In genomic region chr22:38700789-38701628, GRCh38 we compare ENCODE assay signal across 1 cellular context.
A peak's percentile ranks its signal among the peaks of the same experiment; 100 is the strongest.
TF ChIP-seq lines count a peak whose summit lies in the region.

Gene JOSD1 (minus strand): TSS chr22:38700943. CDS start chr22:38699987, 956 bp downstream.

TF ChIP-seq in HepG2, 621 proteins besides CTCF, POLR2A, EP300 and RAD21 (continued from another document):
- TF ChIP-seq HNRNPLL (IDR thresholded peaks at IDR 0.05; ENCODE audit: low read depth, low read length, poor library complexity, severe bottlenecking) (peak; percentile 57), PHF5A (CRISPR knock-in tag; IDR thresholded peaks at IDR 0.05; ENCODE audit: low read depth, unreplicated experiment) (no peak), ZBTB37 (CRISPR knock-in tag; IDR thresholded peaks at IDR 0.05) (no peak), ZNF530 (CRISPR knock-in tag; IDR thresholded peaks at IDR 0.05; ENCODE audit: low read depth) (no peak), HMGXB3 (CRISPR knock-in tag; IDR thresholded peaks at IDR 0.05; ENCODE audit: borderline replicate concordance) (no peak), PRDM4 (CRISPR knock-in tag; IDR thresholded peaks at IDR 0.05; ENCODE audit: borderline replicate concordance) (no peak), ETS1 (CRISPR knock-in tag; IDR thresholded peaks at IDR 0.05) (no peak), ZNF776 (CRISPR knock-in tag; IDR thresholded peaks at IDR 0.05) (peak; percentile 80; the same call in 1 of the 2 replicates), LBX2 (CRISPR knock-in tag; IDR thresholded peaks at IDR 0.05; ENCODE audit: borderline replicate concordance) (no peak; the same call in 1 of the 2 replicates), ZNF253 (CRISPR knock-in tag; IDR thresholded peaks at IDR 0.05; ENCODE audit: borderline replicate concordance) (no peak; the same call in 1 of the 2 replicates), TFDP2 (CRISPR knock-in tag; IDR thresholded peaks at IDR 0.05) (peak; percentile 64; the same call in 1 of the 2 replicates), PBX3 (CRISPR knock-in tag; IDR thresholded peaks at IDR 0.05; ENCODE audit: borderline replicate concordance) (no peak), FOXJ3 (CRISPR knock-in tag; IDR thresholded peaks at IDR 0.05; ENCODE audit: borderline replicate concordance) (no peak), CERS6 (CRISPR knock-in tag; IDR thresholded peaks at IDR 0.05) (no peak), TBX3 (IDR thresholded peaks at IDR 0.05; ENCODE audit: borderline replicate concordance) (no peak)
